2 cellular contexts compared by ENCODE assay signal in the genomic region with DNA sequence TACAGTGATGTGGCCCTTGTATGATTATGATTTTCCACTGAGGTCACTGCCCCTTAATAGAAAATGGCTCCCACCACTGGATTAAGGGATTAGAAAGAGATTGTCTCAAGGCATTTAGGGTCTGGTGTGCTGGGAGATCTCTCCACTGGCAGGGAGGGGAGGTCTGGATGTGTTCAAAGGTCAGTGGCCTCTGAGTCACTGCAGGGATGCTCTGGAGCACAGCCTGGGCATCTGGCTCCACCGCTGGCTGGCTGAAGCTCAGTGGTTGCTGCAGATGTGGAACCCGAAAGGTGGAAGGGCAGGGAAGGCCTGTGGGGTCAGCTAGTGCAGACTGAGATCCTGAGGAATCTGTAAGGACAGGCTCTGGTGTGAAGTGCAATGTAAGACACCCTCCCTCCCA.
TF ChIP-seq lines count a peak whose summit lies in the region.

No MANE protein-coding gene starts in this region.

TF ChIP-seq in IMR-90, 13 proteins besides CTCF, POLR2A, EP300 and RAD21:
- TF ChIP-seq CHD1 (IDR thresholded peaks at IDR 0.05; ENCODE audit: low read depth, low read length) (no peak), NFE2L2 (IDR thresholded peaks at IDR 0.05; ENCODE audit: low read depth, low read length) (no peak), MAFK (IDR thresholded peaks at IDR 0.05; ENCODE audit: low read depth, low read length) (no peak), FOS (IDR thresholded peaks at IDR 0.05; ENCODE audit: low read depth, low read length) (no peak)
- TF ChIP-seq, protein P1, sequence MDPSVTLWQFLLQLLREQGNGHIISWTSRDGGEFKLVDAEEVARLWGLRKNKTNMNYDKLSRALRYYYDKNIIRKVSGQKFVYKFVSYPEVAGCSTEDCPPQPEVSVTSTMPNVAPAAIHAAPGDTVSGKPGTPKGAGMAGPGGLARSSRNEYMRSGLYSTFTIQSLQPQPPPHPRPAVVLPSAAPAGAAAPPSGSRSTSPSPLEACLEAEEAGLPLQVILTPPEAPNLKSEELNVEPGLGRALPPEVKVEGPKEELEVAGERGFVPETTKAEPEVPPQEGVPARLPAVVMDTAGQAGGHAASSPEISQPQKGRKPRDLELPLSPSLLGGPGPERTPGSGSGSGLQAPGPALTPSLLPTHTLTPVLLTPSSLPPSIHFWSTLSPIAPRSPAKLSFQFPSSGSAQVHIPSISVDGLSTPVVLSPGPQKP (IDR thresholded peaks at IDR 0.05; ENCODE audit: borderline replicate concordance, low read depth, low read length): no peak
TF ChIP-seq in IMR-90: peak in this region for 0.

TF ChIP-seq in liver, 16 proteins besides CTCF, POLR2A, EP300 and RAD21:
- TF ChIP-seq NR2F2 (IDR thresholded peaks at IDR 0.05) (peak; percentile 61), RXRA (IDR thresholded peaks at IDR 0.05) (peak; percentile 15 to 56)
- TF ChIP-seq, protein P2, sequence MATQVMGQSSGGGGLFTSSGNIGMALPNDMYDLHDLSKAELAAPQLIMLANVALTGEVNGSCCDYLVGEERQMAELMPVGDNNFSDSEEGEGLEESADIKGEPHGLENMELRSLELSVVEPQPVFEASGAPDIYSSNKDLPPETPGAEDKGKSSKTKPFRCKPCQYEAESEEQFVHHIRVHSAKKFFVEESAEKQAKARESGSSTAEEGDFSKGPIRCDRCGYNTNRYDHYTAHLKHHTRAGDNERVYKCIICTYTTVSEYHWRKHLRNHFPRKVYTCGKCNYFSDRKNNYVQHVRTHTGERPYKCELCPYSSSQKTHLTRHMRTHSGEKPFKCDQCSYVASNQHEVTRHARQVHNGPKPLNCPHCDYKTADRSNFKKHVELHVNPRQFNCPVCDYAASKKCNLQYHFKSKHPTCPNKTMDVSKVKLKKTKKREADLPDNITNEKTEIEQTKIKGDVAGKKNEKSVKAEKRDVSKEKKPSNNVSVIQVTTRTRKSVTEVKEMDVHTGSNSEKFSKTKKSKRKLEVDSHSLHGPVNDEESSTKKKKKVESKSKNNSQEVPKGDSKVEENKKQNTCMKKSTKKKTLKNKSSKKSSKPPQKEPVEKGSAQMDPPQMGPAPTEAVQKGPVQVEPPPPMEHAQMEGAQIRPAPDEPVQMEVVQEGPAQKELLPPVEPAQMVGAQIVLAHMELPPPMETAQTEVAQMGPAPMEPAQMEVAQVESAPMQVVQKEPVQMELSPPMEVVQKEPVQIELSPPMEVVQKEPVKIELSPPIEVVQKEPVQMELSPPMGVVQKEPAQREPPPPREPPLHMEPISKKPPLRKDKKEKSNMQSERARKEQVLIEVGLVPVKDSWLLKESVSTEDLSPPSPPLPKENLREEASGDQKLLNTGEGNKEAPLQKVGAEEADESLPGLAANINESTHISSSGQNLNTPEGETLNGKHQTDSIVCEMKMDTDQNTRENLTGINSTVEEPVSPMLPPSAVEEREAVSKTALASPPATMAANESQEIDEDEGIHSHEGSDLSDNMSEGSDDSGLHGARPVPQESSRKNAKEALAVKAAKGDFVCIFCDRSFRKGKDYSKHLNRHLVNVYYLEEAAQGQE (IDR thresholded peaks at IDR 0.05): no peak
TF ChIP-seq in liver: peak in this region for 2.
